ENCODE assay signal across 22 cellular contexts in the genomic region with DNA sequence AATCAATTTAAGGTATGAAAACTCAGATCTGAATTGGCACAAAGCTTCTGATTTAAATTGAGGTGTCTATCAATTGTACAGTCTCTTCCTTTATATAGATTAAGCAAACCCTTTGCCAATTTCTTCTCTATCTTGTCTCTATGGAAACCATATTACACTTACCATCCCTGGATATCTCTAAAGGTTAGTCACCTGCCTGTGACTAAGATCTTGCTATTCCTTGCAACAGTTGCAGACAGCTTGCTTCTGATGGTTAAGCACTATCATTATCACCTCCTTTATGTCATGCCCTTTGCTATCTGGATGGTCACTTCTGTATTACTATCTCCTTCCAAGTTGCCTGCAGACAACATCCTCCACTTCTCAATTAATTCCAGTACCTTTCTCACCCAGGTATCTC.
"Had no signal": no experiment of that assay in that cellular context is flagged by ENCODE, and none has a peak within 500 bp of the region (broad histone marks: within the 10 kb centered on the region; RNA-seq: fewer than 3 reads in every experiment).

No MANE protein-coding gene starts in this region.

- H3K9me3 ChIP-seq: ascending aorta, SJCRH30 had no signal

- H3K36me3 ChIP-seq: ascending aorta, SJCRH30 had no signal

- ATAC-seq: activated CD8-positive, alpha-beta T cell treated with anti-CD3 and anti-CD28 coated beads for 36 hours; activated T-cell treated with anti-CD3 and anti-CD28 coated beads, Interleukin-2, amount 50 U/mL, for 72 hours; activated T-helper 17 cell treated with anti-CD3 and anti-CD28 coated beads, Interleukin-2, amount 50 U/mL, for 72 hours had no signal

- H3K27me3 ChIP-seq: ascending aorta, SJCRH30 had no signal

- H3K4me3 ChIP-seq: ascending aorta, SJCRH30, SK-N-MC had no signal

- H3K4me1 ChIP-seq: ascending aorta, SJCRH30 had no signal

- H3K27ac ChIP-seq: ascending aorta, KMS-11, SJCRH30, SK-N-MC had no signal

- DNase-seq: activated CD4-positive, alpha-beta T cell treated with anti-CD3 and anti-CD28 coated beads, Interleukin-2, amount 10 ng/mL, durations not matched to agents 24 days and 14 days; activated CD4-positive, alpha-beta T cell treated with anti-CD3 and anti-CD28 coated beads, Interleukin-2, amount 50 U/mL, for 4 hours; activated CD8-positive, alpha-beta T cell treated with anti-CD3 and anti-CD28 coated beads for 36 hours; activated effector memory CD4-positive, alpha-beta T cell treated with anti-CD3 and anti-CD28 coated beads, Interleukin-2, amount 50 U/mL, for 16 hours; activated naive CD4-positive, alpha-beta T cell treated with Interleukin-2 at 50 U/mL for 16 hours; activated naive CD8-positive, alpha-beta T cell treated with anti-CD3 and anti-CD28 coated beads, Interleukin-2, amount 10 ng/mL, durations not matched to agents 7 days and 5 days; activated T-cell treated with anti-CD3 and anti-CD28 coated beads, Interleukin-2, amount 50 U/mL, for 1 hour; activated T-cell treated with anti-CD3 and anti-CD28 coated beads, Interleukin-2, amount 50 U/mL, for 72 hours; amygdala; NCI-H1105; NCI-H187 treated with DMSO at 0.1 percent for 48 hours; NCI-H2171 treated with DMSO at 0.1 percent for 48 hours; NCI-H446; NCI-H510A treated with DMSO at 0.1 percent for 48 hours; NCI-H526 treated with DMSO at 0.1 percent for 48 hours; SHP77; SJCRH30; T1000 had no signal
